Comparison of ENCODE assay signal across 8 cellular contexts in the genomic region with DNA sequence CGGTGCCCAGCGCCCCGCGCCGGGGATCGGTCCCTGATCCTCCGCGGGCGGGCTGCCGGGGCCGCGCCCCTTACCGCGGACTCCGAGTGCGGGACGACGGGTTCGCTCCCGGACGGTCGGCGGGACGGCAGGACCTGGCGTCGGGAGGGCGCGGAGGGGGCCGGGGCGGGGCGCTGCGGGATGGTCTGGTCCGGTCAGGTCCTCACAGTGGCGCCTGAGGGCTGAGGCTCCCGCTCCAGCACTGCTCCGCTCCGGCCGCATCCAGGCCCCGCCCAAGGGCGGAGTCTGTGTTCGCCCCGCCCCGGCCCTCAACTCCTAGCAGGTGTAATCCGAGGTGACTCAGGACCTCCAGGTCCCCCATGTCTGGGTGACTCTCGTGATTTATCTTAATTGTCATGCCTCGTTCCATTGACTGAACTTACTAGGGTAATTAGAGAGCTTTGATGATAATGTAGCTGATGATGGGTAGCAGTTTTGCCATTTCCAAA. TPM values are rescaled to one million over a fixed set of nuclear protein-coding genes. Genes with fewer than 3 reads are reported as not detected.
A peak's percentile ranks its signal among the peaks of the same experiment; 100 is the strongest.
DNase-seq lines count a peak whose midpoint lies in the region; ATAC-seq and TF ChIP-seq lines count a peak whose summit lies in the region.

A gene with protein sequence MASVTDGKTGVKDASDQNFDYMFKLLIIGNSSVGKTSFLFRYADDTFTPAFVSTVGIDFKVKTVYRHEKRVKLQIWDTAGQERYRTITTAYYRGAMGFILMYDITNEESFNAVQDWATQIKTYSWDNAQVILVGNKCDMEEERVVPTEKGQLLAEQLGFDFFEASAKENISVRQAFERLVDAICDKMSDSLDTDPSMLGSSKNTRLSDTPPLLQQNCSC (minus strand): TSS at position 223 of the 488 bp plus-strand sequence. CDS start 13,583 bp downstream, outside the sequence.

- peak; percentile 73 for ATAC-seq in GM18907 (IDR thresholded peaks at IDR 0.05; ENCODE audit: unreplicated experiment)
- ATAC-seq in HG03565 (IDR thresholded peaks at IDR 0.05; ENCODE audit: unreplicated experiment): peak; percentile 48
- ATAC-seq in activated T-cell treated with anti-CD3 and anti-CD28 coated beads, Interleukin-2, amount 50 U/mL, for 72 hours (replicated peaks in 1 of 2): peak; percentile 98 to 99
- ATAC-seq in omental fat pad (ENCODE audit: low FRiP score): peak; percentile 85

- no peaks in the 10 kb centered on the region for H3K79me2 ChIP-seq in OCI-LY7 (ENCODE audit: insufficient read depth, low read depth, low read length)

- H2AFZ ChIP-seq in OCI-LY7 (ENCODE audit: low read length): no peak within 1 kb of the TSS

- no peaks in the 10 kb centered on the region for H4K20me1 ChIP-seq in OCI-LY7 (ENCODE audit: insufficient read depth, low read length)

- H3K27me3 Mint-ChIP-seq in activated T-cell treated with anti-CD3 and anti-CD28 coated beads, Interleukin-2, amount 50 U/mL, for 72 hours (ENCODE audit: low read depth): peaks cover 44% of the 10 kb centered on the region

- POLR2A ChIA-PET in OCI-LY7 (lab: Charles Lee): no interaction called here

- peaks cover 9% of the 10 kb centered on the region for H3K4me1 Mint-ChIP-seq in activated T-cell treated with anti-CD3 and anti-CD28 coated beads, Interleukin-2, amount 50 U/mL, for 72 hours (ENCODE audit: low read depth)

- no peak for TF ChIP-seq CTCF in OCI-LY7 (conservative IDR thresholded peaks at IDR 0.05; ENCODE audit: low read length)
- TF ChIP-seq CTCF in fibroblast of pulmonary artery (IDR thresholded peaks at IDR 0.05; ENCODE audit: low read length, missing control alignments): no peak
- TF ChIP-seq CTCF in omental fat pad (IDR thresholded peaks at IDR 0.05): no peak

- CTCF ChIA-PET in OCI-LY7 (lab: Charles Lee; ENCODE audit: unreplicated experiment): no interaction called here

- under 1% methylated on average over 46 of the region's 46 CpGs for WGBS in thymus

- no peaks in the 10 kb centered on the region for H3K9me2 ChIP-seq in OCI-LY7 (ENCODE audit: insufficient read depth, low read length)

- H3K4me3 ChIP-seq in OCI-LY7 (ENCODE audit: low read depth, low read length, poor library complexity, severe bottlenecking) (peak within 1 kb of the TSS; percentile 43), fibroblast of pulmonary artery (replicated peaks; ENCODE audit: low read depth, low read length) (peak within 1 kb of the TSS; percentile 58), thymus (ENCODE audit: low read length) (peak within 1 kb of the TSS; percentile 64)

- DNase-seq in A172 (ENCODE audit: low spot score) (peak; percentile 69), OCI-LY7 (ENCODE audit: low spot score) (peak; percentile 11), fibroblast of pulmonary artery (ENCODE audit: low read depth) (peak; percentile 61), omental fat pad (ENCODE audit: low spot score) (peak; percentile 50)
- peak; percentile 84 to 88 for DNase-seq in activated T-cell treated with anti-CD3 and anti-CD28 coated beads, Interleukin-2, amount 50 U/mL, for 72 hours

- peak within 1 kb of the TSS; percentile 42; the same call in 1 of the 2 replicates for H3K4me2 ChIP-seq in OCI-LY7 (ENCODE audit: low read length)

- H3K36me3 ChIP-seq in OCI-LY7 (ENCODE audit: insufficient read depth, low read length) (no peaks in the 10 kb centered on the region), thymus (ENCODE audit: control insufficient read depth, insufficient read depth) (no peaks in the 10 kb centered on the region)

- H3K27me3 ChIP-seq in thymus (ENCODE audit: control insufficient read depth, insufficient read depth): peaks cover 9% of the 10 kb centered on the region

- intact Hi-C loops in OCI-LY7 (cut with micrococcal nuclease; ENCODE audit: unreplicated experiment): no loop called here

- H3K27ac ChIP-seq in OCI-LY7 (ENCODE audit: low read depth, low read length, poor library complexity, severe bottlenecking): no peak within 1 kb of the TSS
- H3K27ac ChIP-seq in thymus (ENCODE audit: low read depth): no peak within 1 kb of the TSS

- no peak within 1 kb of the TSS for H3K27ac Mint-ChIP-seq in activated T-cell treated with anti-CD3 and anti-CD28 coated beads, Interleukin-2, amount 50 U/mL, for 72 hours

- H3K4me3 Mint-ChIP-seq in activated T-cell treated with anti-CD3 and anti-CD28 coated beads, Interleukin-2, amount 50 U/mL, for 72 hours: peak within 1 kb of the TSS; percentile 82 to 86

- BruUV-seq in OCI-LY7 (replicated peaks; lab: Mats Ljungman, UMichigan): no TSS peak

- no peaks in the 10 kb centered on the region for H3K9me3 Mint-ChIP-seq in activated T-cell treated with anti-CD3 and anti-CD28 coated beads, Interleukin-2, amount 50 U/mL, for 72 hours

- H3K9me3 ChIP-seq in OCI-LY7 (ENCODE audit: low read length): no peaks in the 10 kb centered on the region
- no peaks in the 10 kb centered on the region for H3K9me3 ChIP-seq in thymus (ENCODE audit: control insufficient read depth)

- no peaks in the 10 kb centered on the region for H3K36me3 Mint-ChIP-seq in activated T-cell treated with anti-CD3 and anti-CD28 coated beads, Interleukin-2, amount 50 U/mL, for 72 hours (ENCODE audit: insufficient read depth in 2 of 2)

- no peaks in the 10 kb centered on the region for H3K4me1 ChIP-seq in OCI-LY7 (ENCODE audit: insufficient read depth, low read length, poor library complexity, severe bottlenecking)
- no peaks in the 10 kb centered on the region for H3K4me1 ChIP-seq in thymus (ENCODE audit: control insufficient read depth, insufficient read depth, low read length)

RNA-seq across cellular contexts. Expression of the gene that starts here (rescaled TPM):
- 7.4 and 9.0 TPM in 2 replicates for total RNA-seq in A172 (2014; rRNA removed; shearing (Covaris generic))
- total RNA-seq in OCI-LY7 (2014; rRNA removed; shearing (Covaris generic)): 0.03 and 0.05 TPM in 2 replicates
- total RNA-seq in OCI-LY7 (2022): not detected in 2 replicates
- under 1 TPM; 0.09 to 0.12 TPM for total RNA-seq in activated T-cell treated with anti-CD3 and anti-CD28 coated beads, Interleukin-2, amount 50 U/mL, for 72 hours
- total RNA-seq in omental fat pad: under 1 TPM in 3 of 4 donors, not detected in 1; under 0.01 to 0.12 (median under 0.01) TPM
- polyA plus RNA-seq in thymus: 0.07 TPM

Comparison
In these comparisons a context has a peak if more than half of its experiments do, and no peak if none do; other contexts are left out.
1. Peak in DNase-seq, H3K4me3 ChIP-seq and H3K4me2 ChIP-seq in OCI-LY7; RNA of the gene not detected or under 1 TPM.
2. Peak in DNase-seq and ATAC-seq in activated T-cell treated with anti-CD3 and anti-CD28 coated beads, Interleukin-2, amount 50 U/mL, for 72 hours; RNA of the gene not detected or under 1 TPM.
3. Peak in DNase-seq and ATAC-seq in omental fat pad; RNA of the gene not detected or under 1 TPM.
4. DNase-seq: peak in every context shown above with its lines; median percentile 86 in activated T-cell treated with anti-CD3 and anti-CD28 coated beads, Interleukin-2, amount 50 U/mL, for 72 hours; 69 in A172; 61 in fibroblast of pulmonary artery; 50 in omental fat pad; 11 in OCI-LY7.
5. ATAC-seq: peak in every context shown above with its lines; median percentile 98 in activated T-cell treated with anti-CD3 and anti-CD28 coated beads, Interleukin-2, amount 50 U/mL, for 72 hours; 85 in omental fat pad; 73 in GM18907; 48 in HG03565.